30 cellular contexts compared by ENCODE assay signal in the genomic region with DNA sequence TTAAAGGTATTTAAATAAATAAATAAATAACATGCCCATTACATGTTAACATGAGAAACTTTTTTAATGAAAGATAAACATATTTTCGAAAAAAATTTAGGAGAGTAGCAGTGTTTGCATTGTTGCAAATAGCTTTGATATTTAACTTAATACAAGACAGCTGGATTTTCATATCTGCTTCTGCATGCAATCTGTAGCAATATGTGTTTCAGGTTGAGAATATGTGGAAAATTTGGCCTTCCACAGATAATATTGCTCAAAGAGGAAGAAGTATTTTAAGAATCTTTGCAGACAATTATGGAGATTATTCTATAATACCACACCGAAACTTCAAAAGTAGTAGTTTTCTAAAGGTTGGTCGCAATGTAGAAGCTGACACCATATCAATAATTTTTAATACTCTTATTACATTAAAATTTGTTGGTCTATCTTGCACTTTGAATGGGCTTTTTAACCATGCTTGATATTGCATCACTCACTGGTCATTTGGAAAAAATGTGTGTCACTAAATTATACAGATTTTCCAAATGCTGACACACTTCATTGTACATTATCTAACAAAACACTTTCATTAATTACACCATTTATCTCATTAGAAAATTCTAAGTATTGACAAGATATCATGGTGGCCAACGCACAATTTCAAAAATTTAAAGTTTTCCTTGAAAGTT.
"Had no signal": no experiment of that assay in that cellular context is flagged by ENCODE, and none has a peak within 500 bp of the region (broad histone marks: within the 10 kb centered on the region; RNA-seq: fewer than 3 reads in every experiment).

No MANE protein-coding gene starts in this region.

- H3K27me3 Mint-ChIP-seq: activated B cell treated with CpG ODN at 0.5 μM for 24 hours; activated CD4-positive, alpha-beta memory T cell treated with anti-CD3 and anti-CD28 coated beads for 36 hours; activated naive CD8-positive, alpha-beta T cell treated with anti-CD3 and anti-CD28 coated beads for 36 hours; T-cell; T-helper 17 cell had no signal

- H3K27me3 ChIP-seq: ascending aorta, MG63, SJCRH30 had no signal

- H3K4me1 Mint-ChIP-seq: activated B cell treated with CpG ODN at 0.5 μM for 24 hours; activated naive CD8-positive, alpha-beta T cell treated with anti-CD3 and anti-CD28 coated beads for 36 hours; T-cell; T-helper 17 cell had no signal

- H3K4me3 ChIP-seq: ascending aorta, MG63, SJCRH30, SK-N-MC had no signal

- H3K9me3 ChIP-seq: SJCRH30 had no signal

- H3K27ac Mint-ChIP-seq: activated B cell treated with CpG ODN at 0.5 μM for 24 hours; activated CD4-positive, alpha-beta memory T cell treated with anti-CD3 and anti-CD28 coated beads for 36 hours; activated naive CD8-positive, alpha-beta T cell treated with anti-CD3 and anti-CD28 coated beads for 36 hours; T-cell; T-helper 17 cell had no signal

- H3K4me3 Mint-ChIP-seq: activated B cell treated with CpG ODN at 0.5 μM for 24 hours; activated CD4-positive, alpha-beta memory T cell treated with anti-CD3 and anti-CD28 coated beads for 36 hours; activated naive CD8-positive, alpha-beta T cell treated with anti-CD3 and anti-CD28 coated beads for 36 hours; T-cell; T-helper 17 cell had no signal

- H3K36me3 Mint-ChIP-seq: activated CD4-positive, alpha-beta memory T cell treated with anti-CD3 and anti-CD28 coated beads for 36 hours; activated naive CD8-positive, alpha-beta T cell treated with anti-CD3 and anti-CD28 coated beads for 36 hours; T-cell had no signal

- DNase-seq: activated B cell treated with CpG ODN at 0.5 μM for 24 hours; activated CD4-positive, alpha-beta memory T cell treated with anti-CD3 and anti-CD28 coated beads for 36 hours; activated CD4-positive, alpha-beta T cell treated with anti-CD3 and anti-CD28 coated beads for 4 hours; activated CD4-positive, alpha-beta T cell treated with anti-CD3 and anti-CD28 coated beads, Interleukin-2, amount 50 U/mL, for 1 hour; activated CD4-positive, CD25-positive, alpha-beta regulatory T cell treated with anti-CD3 and anti-CD28 coated beads, Interleukin-2, amount 50 U/mL, for 72 hours; activated CD8-positive, alpha-beta memory T cell treated with anti-CD3 and anti-CD28 coated beads, Interleukin-2, amount 50 U/mL, for 48 hours; activated effector memory CD4-positive, alpha-beta T cell treated with Interleukin-2 at 50 U/mL for 16 hours; activated naive CD4-positive, alpha-beta T cell treated with anti-CD3 and anti-CD28 coated beads, Interleukin-2, amount 50 U/mL, for 16 hours; activated naive CD8-positive, alpha-beta T cell treated with anti-CD3 and anti-CD28 coated beads for 36 hours; activated T-cell treated with anti-CD3 and anti-CD28 coated beads, Interleukin-2, amount 50 U/mL, for 48 hours; amygdala; Kasumi-1; MG63; NCI-H1048; NCI-H1105 treated with DMSO at 0.1 percent for 48 hours; NCI-H1436; NCI-H1694; NCI-H1930; NCI-H2081 treated with DMSO at 0.1 percent for 48 hours; NCI-H345; NCI-H524 treated with DMSO at 0.1 percent for 48 hours; SHP77; SJCRH30; T-cell; T-helper 17 cell; T-helper 9 cell had no signal

- H3K36me3 ChIP-seq: ascending aorta, MG63, SJCRH30 had no signal

- ATAC-seq: Panc1, T-cell, T-helper 17 cell had no signal

- H3K4me1 ChIP-seq: ascending aorta, SJCRH30 had no signal

- H3K27ac ChIP-seq: ascending aorta, SJCRH30, SK-N-MC, VCaP had no signal
